ENCODE assay signal across 11 cellular contexts in genomic region chr5:147427784-147428401, GRCh38.
DNase-seq lines count a peak whose midpoint lies in the region; ATAC-seq and TF ChIP-seq lines count a peak whose summit lies in the region.
"Had no signal": no experiment of that assay in that cellular context is flagged by ENCODE, and none has a peak within 500 bp of the region (broad histone marks: within the 10 kb centered on the region; RNA-seq: fewer than 3 reads in every experiment).

No MANE protein-coding gene starts in this region.

- intact Hi-C loops in CD4-positive, alpha-beta T cell (cut with DNase I, micrococcal nuclease): no loop called here

- H3K4me3 ChIP-seq in thoracic aorta: no peak overlapping the region

- ATAC-seq in thoracic aorta (ENCODE audit: insufficient number of reproducible peaks, low FRiP score, low read depth) (peak; percentile 45), GM21515 (IDR thresholded peaks at IDR 0.05; ENCODE audit: unreplicated experiment) (no peak)
- no peak for ATAC-seq in CD4-positive, alpha-beta T cell (ENCODE audit: poor library complexity)

- H3K27ac ChIP-seq in thoracic aorta: peak overlapping the region; percentile 27 to 72
- H3K27ac ChIP-seq in CD4-positive, alpha-beta T cell (ENCODE audit: low read depth, low read length): no peak overlapping the region
- H3K27ac ChIP-seq: KMS-11 had no signal

- H3K27ac Mint-ChIP-seq in chondrocyte (ENCODE audit: unreplicated experiment): peak overlapping the region; percentile 39
- H3K27ac Mint-ChIP-seq in CD4-positive, alpha-beta T cell: no peak overlapping the region
- H3K27ac Mint-ChIP-seq: activated naive CD8-positive, alpha-beta T cell treated with anti-CD3 and anti-CD28 coated beads, Interleukin-2, amount 10 ng/mL, durations not matched to agents 7 days and 5 days had no signal

- H3K9me3 ChIP-seq in thoracic aorta: no peaks in the 10 kb centered on the region
- no peaks in the 10 kb centered on the region for H3K9me3 ChIP-seq in CD4-positive, alpha-beta T cell (ENCODE audit: control insufficient read depth, low read length)

- peaks cover 48% of the 10 kb centered on the region for H3K4me1 Mint-ChIP-seq in chondrocyte (ENCODE audit: low read depth)
- no peaks in the 10 kb centered on the region for H3K4me1 Mint-ChIP-seq in CD4-positive, alpha-beta T cell (ENCODE audit: low read depth)
- H3K4me1 Mint-ChIP-seq: activated naive CD8-positive, alpha-beta T cell treated with anti-CD3 and anti-CD28 coated beads, Interleukin-2, amount 10 ng/mL, durations not matched to agents 7 days and 5 days had no signal

- no peaks in the 10 kb centered on the region for H3K9me3 Mint-ChIP-seq in chondrocyte (ENCODE audit: low read depth)
- H3K9me3 Mint-ChIP-seq in CD4-positive, alpha-beta T cell: no peaks in the 10 kb centered on the region
- H3K9me3 Mint-ChIP-seq: activated naive CD8-positive, alpha-beta T cell treated with anti-CD3 and anti-CD28 coated beads, Interleukin-2, amount 10 ng/mL, durations not matched to agents 7 days and 5 days had no signal

- H3K4me1 ChIP-seq in thoracic aorta (ENCODE audit: control insufficient read depth in 1 of 2, low read depth in 2 of 2): peaks cover 42 to 71% of the 10 kb centered on the region in 2 donors

- CTCF ChIA-PET in CD4-positive, alpha-beta T cell (lab: Charles Lee): no interaction called here

- POLR2A ChIA-PET in CD4-positive, alpha-beta T cell (lab: Charles Lee): no interaction called here

- no peaks in the 10 kb centered on the region for H3K27me3 Mint-ChIP-seq in chondrocyte (ENCODE audit: low read depth)
- peaks cover 8% of the 10 kb centered on the region for H3K27me3 Mint-ChIP-seq in CD4-positive, alpha-beta T cell
- H3K27me3 Mint-ChIP-seq: activated naive CD8-positive, alpha-beta T cell treated with anti-CD3 and anti-CD28 coated beads, Interleukin-2, amount 10 ng/mL, durations not matched to agents 7 days and 5 days had no signal

- DNase-seq in NCI-H446 treated with DMSO at 0.1 percent for 48 hours (lab: John Stamatoyannopoulos, UW) (peak; percentile 87), chondrocyte (ENCODE audit: low spot score) (no peak), hepatic stellate cell (ENCODE audit: low spot score) (peak; percentile 15), thoracic aorta (ENCODE audit: low spot score) (peak; percentile 53)
- DNase-seq in activated CD8-positive, alpha-beta memory T cell treated with anti-CD3 and anti-CD28 coated beads, Interleukin-2, amount 50 U/mL, for 4 hours: no peak
- no peak for DNase-seq in CD4-positive, alpha-beta T cell
- DNase-seq: activated naive CD8-positive, alpha-beta T cell treated with anti-CD3 and anti-CD28 coated beads, Interleukin-2, amount 10 ng/mL, durations not matched to agents 7 days and 5 days; RPMI8226; substantia nigra had no signal

- H3K36me3 ChIP-seq in thoracic aorta: peaks cover 6% of the 10 kb centered on the region

- no peaks in the 10 kb centered on the region for H3K27me3 ChIP-seq in thoracic aorta (replicated peaks; ENCODE audit: insufficient read depth)
- no peaks in the 10 kb centered on the region for H3K27me3 ChIP-seq in CD4-positive, alpha-beta T cell (ENCODE audit: control insufficient read depth, insufficient read depth, low read length)

- H3K4me3 Mint-ChIP-seq in chondrocyte (ENCODE audit: unreplicated experiment): no peak overlapping the region
- no peak overlapping the region for H3K4me3 Mint-ChIP-seq in CD4-positive, alpha-beta T cell
- H3K4me3 Mint-ChIP-seq: activated naive CD8-positive, alpha-beta T cell treated with anti-CD3 and anti-CD28 coated beads, Interleukin-2, amount 10 ng/mL, durations not matched to agents 7 days and 5 days had no signal

- peaks cover 7% of the 10 kb centered on the region for H3K36me3 Mint-ChIP-seq in chondrocyte (ENCODE audit: low read depth)
- H3K36me3 Mint-ChIP-seq in CD4-positive, alpha-beta T cell (ENCODE audit: low read depth): no peaks in the 10 kb centered on the region
- H3K36me3 Mint-ChIP-seq: activated naive CD8-positive, alpha-beta T cell treated with anti-CD3 and anti-CD28 coated beads, Interleukin-2, amount 10 ng/mL, durations not matched to agents 7 days and 5 days had no signal

- TF ChIP-seq CTCF in chondrocyte (IDR thresholded peaks at IDR 0.05): no peak
- no peak for TF ChIP-seq CTCF in thoracic aorta (IDR thresholded peaks at IDR 0.05)
- no peak for TF ChIP-seq CTCF in CD4-positive, alpha-beta T cell (IDR thresholded peaks at IDR 0.05)

Comparison
In these comparisons a context has a peak if more than half of its experiments do, and no peak if none do; other contexts are left out.
1. DNase-seq: peak in NCI-H446 treated with DMSO at 0.1 percent for 48 hours (single experiment), hepatic stellate cell (single experiment) and thoracic aorta (single experiment); none in chondrocyte (single experiment), activated CD8-positive, alpha-beta memory T cell treated with anti-CD3 and anti-CD28 coated beads, Interleukin-2, amount 50 U/mL, for 4 hours (single experiment) and CD4-positive, alpha-beta T cell (0 of 10).